Comparison of ENCODE assay signal across 3 cellular contexts in genomic region chr5:168822745-168823281, GRCh38.
TF ChIP-seq lines count a peak whose summit lies in the region.

No MANE protein-coding gene starts in this region.

TF ChIP-seq in SK-N-SH, 30 proteins besides CTCF, POLR2A, EP300 and RAD21 (continued from another document):
- no peak for TF ChIP-seq USF1 (IDR thresholded peaks at IDR 0.05; ENCODE audit: borderline replicate concordance, low read depth)
- TF ChIP-seq FOXJ3 (CRISPR knock-in tag; IDR thresholded peaks at IDR 0.05) = 0 out of 2 replicates have a peak, but pooled peaks have one; percentile 43
- no peak for TF ChIP-seq REST (IDR thresholded peaks at IDR 0.05; ENCODE audit: low read depth, low read length)
- no peak for TF ChIP-seq MEF2A (IDR thresholded peaks at IDR 0.05; ENCODE audit: borderline replicate concordance, low read depth)
TF ChIP-seq in SK-N-SH: peak in this region for 2.

TF ChIP-seq in SK-N-SH treated with all-trans-retinoic acid at 6 μM for 48 hours, 23 proteins besides CTCF, POLR2A, EP300 and RAD21 (continued from another document):
- no peak for TF ChIP-seq TSHZ2 (CRISPR knock-in tag; IDR thresholded peaks at IDR 0.05)
- TF ChIP-seq PATZ1 (CRISPR knock-in tag; IDR thresholded peaks at IDR 0.05; ENCODE audit: borderline replicate concordance) = no peak
- no peak for TF ChIP-seq PPARA (CRISPR knock-in tag; IDR thresholded peaks at IDR 0.05; ENCODE audit: borderline replicate concordance)
- no peak for TF ChIP-seq ISL1 (CRISPR knock-in tag; IDR thresholded peaks at IDR 0.05)
- no peak for TF ChIP-seq CREB5 (CRISPR knock-in tag; IDR thresholded peaks at IDR 0.05; ENCODE audit: low read depth)
- no peak for TF ChIP-seq OSR1 (CRISPR knock-in tag; IDR thresholded peaks at IDR 0.05)
- TF ChIP-seq RARB (CRISPR knock-in tag; IDR thresholded peaks at IDR 0.05) = no peak
- TF ChIP-seq ZNF8 (CRISPR knock-in tag; IDR thresholded peaks at IDR 0.05) = no peak
- TF ChIP-seq TCF4 (CRISPR knock-in tag; IDR thresholded peaks at IDR 0.05; ENCODE audit: borderline replicate concordance) = no peak
- no peak for TF ChIP-seq CSRNP3 (CRISPR knock-in tag; IDR thresholded peaks at IDR 0.05)
- TF ChIP-seq ESRRG (CRISPR knock-in tag; IDR thresholded peaks at IDR 0.05) = no peak

TF ChIP-seq in GM12878, 131 proteins besides CTCF, POLR2A, EP300 and RAD21:
- TF ChIP-seq ZNF687 (IDR thresholded peaks at IDR 0.05) = no peak
- no peak for TF ChIP-seq SMAD1 (IDR thresholded peaks at IDR 0.05; ENCODE audit: low read depth, partially characterized antibody)
- no peak for TF ChIP-seq SREBF2 (IDR thresholded peaks at IDR 0.05; ENCODE audit: low read length)
- no peak for TF ChIP-seq IKZF2 (IDR thresholded peaks at IDR 0.05)
- no peak for TF ChIP-seq EGR1 (IDR thresholded peaks at IDR 0.05; ENCODE audit: borderline replicate concordance in 1 of 2, low read depth in 2 of 2, low read length in 2 of 2)
- TF ChIP-seq SMC3 (IDR thresholded peaks at IDR 0.05; ENCODE audit: borderline replicate concordance, low read length) = no peak
- TF ChIP-seq POU2F2 (IDR thresholded peaks at IDR 0.05; ENCODE audit: borderline replicate concordance, low read depth, low read length) = no peak
- TF ChIP-seq SUZ12 (IDR thresholded peaks at IDR 0.05; ENCODE audit: unreplicated experiment) = no peak
